Comparison of ENCODE assay signal across 25 cellular contexts in the genomic region with DNA sequence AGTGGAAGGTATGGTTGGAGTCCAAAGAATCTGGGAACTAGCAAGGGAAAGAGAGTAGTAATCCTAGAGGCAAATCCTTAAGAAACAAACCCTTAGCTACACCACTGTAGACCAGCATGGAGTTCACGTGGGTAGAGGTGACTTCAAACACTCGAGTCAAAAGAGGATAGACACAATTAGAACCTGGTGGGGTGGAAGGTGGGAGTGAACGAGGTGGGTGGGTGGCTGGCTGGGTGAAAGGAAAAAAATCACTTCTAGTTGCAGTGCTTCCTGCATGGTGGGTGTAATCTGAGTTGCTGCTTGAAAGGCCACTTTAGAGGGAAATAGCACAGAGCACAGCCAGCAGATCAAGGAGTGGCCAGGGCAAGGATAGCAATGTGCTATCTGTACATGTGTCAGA.
"Had no signal": no experiment of that assay in that cellular context is flagged by ENCODE, and none has a peak within 500 bp of the region (broad histone marks: within the 10 kb centered on the region; RNA-seq: fewer than 3 reads in every experiment).

No MANE protein-coding gene starts in this region.

- H3K4me3 Mint-ChIP-seq: activated naive CD8-positive, alpha-beta T cell treated with anti-CD3 and anti-CD28 coated beads for 36 hours; activated T-cell treated with anti-CD3 and anti-CD28 coated beads, Interleukin-2, amount 50 U/mL, for 24 hours; activated T-helper 17 cell treated with anti-CD3 and anti-CD28 coated beads, Interleukin-2, amount 50 U/mL, for 72 hours; effector memory CD8-positive, alpha-beta T cell; memory B cell; nephron had no signal

- H3K36me3 ChIP-seq: breast epithelium, colonic mucosa, right lobe of liver, stomach, suprapubic skin, tibial nerve, WERI-Rb-1 had no signal

- DNase-seq: activated CD4-positive, alpha-beta T cell treated with anti-CD3 and anti-CD28 coated beads, Interleukin-2, amount 50 U/mL, for 4 hours; activated CD8-positive, alpha-beta memory T cell treated with anti-CD3 and anti-CD28 coated beads for 24 hours; activated CD8-positive, alpha-beta memory T cell treated with anti-CD3 and anti-CD28 coated beads, Interleukin-2, amount 50 U/mL, for 4 hours; activated naive CD4-positive, alpha-beta T cell treated with Interleukin-2 at 50 U/mL for 16 hours; activated naive CD8-positive, alpha-beta T cell treated with anti-CD3 and anti-CD28 coated beads for 36 hours; activated T-cell treated with anti-CD3 and anti-CD28 coated beads, Interleukin-2, amount 50 U/mL, for 24 hours; amniotic stem cell; colonic mucosa; dorsolateral prefrontal cortex; effector memory CD8-positive, alpha-beta T cell; foreskin melanocyte; hypothalamus; left cardiac atrium; right lobe of liver; stimulated activated CD4-positive, alpha-beta T cell treated with anti-CD3 and anti-CD28 coated beads, Interleukin-1b, Interleukin-23, amount 100 ng/mL, for 48 hours; stomach; WERI-Rb-1 had no signal

- H3K4me1 Mint-ChIP-seq: activated naive CD8-positive, alpha-beta T cell treated with anti-CD3 and anti-CD28 coated beads for 36 hours; activated T-helper 17 cell treated with anti-CD3 and anti-CD28 coated beads, Interleukin-2, amount 50 U/mL, for 72 hours; memory B cell had no signal

- H3K9me3 Mint-ChIP-seq: activated naive CD8-positive, alpha-beta T cell treated with anti-CD3 and anti-CD28 coated beads for 36 hours had no signal

- H3K4me1 ChIP-seq: breast epithelium, colonic mucosa, parathyroid adenoma, right lobe of liver, suprapubic skin, tibial nerve had no signal

- H3K27ac Mint-ChIP-seq: activated naive CD8-positive, alpha-beta T cell treated with anti-CD3 and anti-CD28 coated beads for 36 hours; activated T-cell treated with anti-CD3 and anti-CD28 coated beads, Interleukin-2, amount 50 U/mL, for 24 hours; activated T-helper 17 cell treated with anti-CD3 and anti-CD28 coated beads, Interleukin-2, amount 50 U/mL, for 72 hours; effector memory CD8-positive, alpha-beta T cell; memory B cell had no signal

- H3K4me3 ChIP-seq: breast epithelium, colonic mucosa, dorsolateral prefrontal cortex, right lobe of liver, skin epidermis, stomach, suprapubic skin, tibial nerve had no signal

- H3K27me3 ChIP-seq: breast epithelium, colonic mucosa, dorsolateral prefrontal cortex, right lobe of liver, stomach, suprapubic skin, tibial nerve had no signal

- H3K9me3 ChIP-seq: breast epithelium, colonic mucosa, right lobe of liver, stomach, suprapubic skin, tibial nerve had no signal

- H3K36me3 Mint-ChIP-seq: activated naive CD8-positive, alpha-beta T cell treated with anti-CD3 and anti-CD28 coated beads for 36 hours; memory B cell had no signal

- H3K27me3 Mint-ChIP-seq: activated naive CD8-positive, alpha-beta T cell treated with anti-CD3 and anti-CD28 coated beads for 36 hours; activated T-cell treated with anti-CD3 and anti-CD28 coated beads, Interleukin-2, amount 50 U/mL, for 24 hours; activated T-helper 17 cell treated with anti-CD3 and anti-CD28 coated beads, Interleukin-2, amount 50 U/mL, for 72 hours; effector memory CD8-positive, alpha-beta T cell; memory B cell had no signal
